8 cellular contexts compared by ENCODE assay signal in the genomic region with DNA sequence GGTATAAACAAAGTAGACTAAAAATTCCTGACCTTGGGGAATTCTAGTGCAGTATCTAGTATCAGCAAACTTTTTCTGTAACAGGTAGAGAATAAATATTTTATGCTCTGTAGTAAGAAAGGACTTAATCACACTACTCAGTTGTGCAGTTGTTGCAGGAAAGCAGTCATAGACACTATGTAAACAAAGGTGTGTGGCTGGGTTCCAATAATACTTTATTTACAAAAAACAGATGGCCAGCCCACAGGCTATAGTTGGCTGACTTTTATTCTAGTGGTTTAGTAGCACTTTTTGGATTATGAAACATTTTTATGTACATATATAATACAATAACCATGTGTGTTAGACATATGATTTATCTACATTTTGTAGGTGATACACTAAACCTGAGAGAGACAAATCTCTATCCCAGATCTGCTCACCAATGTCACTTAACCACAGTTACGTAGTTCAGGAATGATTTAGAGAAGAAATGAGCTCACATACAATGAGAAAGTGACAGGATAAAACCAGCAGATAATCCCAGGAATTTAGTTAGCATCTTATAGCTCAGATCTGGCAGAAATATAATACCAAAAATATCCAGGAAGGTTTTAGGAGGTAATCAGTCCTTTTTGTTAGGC. TPM values are rescaled to one million over a fixed set of nuclear protein-coding genes. Genes with fewer than 3 reads are reported as not detected.
DNase-seq lines count a peak whose midpoint lies in the region; ATAC-seq and TF ChIP-seq lines count a peak whose summit lies in the region.

No MANE protein-coding gene starts in this region.

- peak; percentile 49 for ATAC-seq in activated CD4-positive, alpha-beta T cell treated with anti-CD3 and anti-CD28 coated beads for 36 hours
- ATAC-seq in T-cell (replicated peaks in 1 of 4) (no peak), GM19397 (IDR thresholded peaks at IDR 0.05; ENCODE audit: unreplicated experiment) (no peak), HG03432 (IDR thresholded peaks at IDR 0.05; ENCODE audit: unreplicated experiment) (no peak)

- peak overlapping the region; percentile 46 for H3K4me3 Mint-ChIP-seq in activated CD4-positive, alpha-beta T cell treated with anti-CD3 and anti-CD28 coated beads for 36 hours
- peak overlapping the region; percentile 61 to 71 (median 71) for H3K4me3 Mint-ChIP-seq in T-cell
- H3K4me3 Mint-ChIP-seq in stimulated activated naive CD8-positive, alpha-beta T cell treated with anti-CD3 and anti-CD28 coated beads, Interleukin-15, Interleukin-2, amounts not matched to agents 100 ng/mL and 50 ng/mL, for 24 hours: peak overlapping the region; percentile 64

- no peak overlapping the region for H3K4me3 ChIP-seq in fibroblast of pulmonary artery (replicated peaks; ENCODE audit: low read depth, low read length)

- H3K27me3 Mint-ChIP-seq in activated CD4-positive, alpha-beta T cell treated with anti-CD3 and anti-CD28 coated beads for 36 hours: no peaks in the 10 kb centered on the region
- H3K27me3 Mint-ChIP-seq in T-cell: no peaks in the 10 kb centered on the region
- no peaks in the 10 kb centered on the region for H3K27me3 Mint-ChIP-seq in stimulated activated naive CD8-positive, alpha-beta T cell treated with anti-CD3 and anti-CD28 coated beads, Interleukin-15, Interleukin-2, amounts not matched to agents 100 ng/mL and 50 ng/mL, for 24 hours

- peaks cover 37% of the 10 kb centered on the region for H3K36me3 Mint-ChIP-seq in activated CD4-positive, alpha-beta T cell treated with anti-CD3 and anti-CD28 coated beads for 36 hours (ENCODE audit: low read depth)
- peaks cover 35% of the 10 kb centered on the region for H3K36me3 Mint-ChIP-seq in T-cell
- H3K36me3 Mint-ChIP-seq in stimulated activated naive CD8-positive, alpha-beta T cell treated with anti-CD3 and anti-CD28 coated beads, Interleukin-15, Interleukin-2, amounts not matched to agents 100 ng/mL and 50 ng/mL, for 24 hours (ENCODE audit: low read depth): peaks cover 70% of the 10 kb centered on the region

- H3K27ac Mint-ChIP-seq in activated CD4-positive, alpha-beta T cell treated with anti-CD3 and anti-CD28 coated beads for 36 hours: peak overlapping the region; percentile 51
- H3K27ac Mint-ChIP-seq in T-cell: peak overlapping the region; percentile 89 to 90
- H3K27ac Mint-ChIP-seq in stimulated activated naive CD8-positive, alpha-beta T cell treated with anti-CD3 and anti-CD28 coated beads, Interleukin-15, Interleukin-2, amounts not matched to agents 100 ng/mL and 50 ng/mL, for 24 hours: peak overlapping the region; percentile 61

- intact Hi-C loops in activated CD4-positive, alpha-beta T cell treated with anti-CD3 and anti-CD28 coated beads for 36 hours (cut with DNase I, micrococcal nuclease): loop anchor here in 1 of 2 experiments (2.0 to 5.0 kb wide), 2 partner anchors 50 to 214 kb away; no protein-coding TSS in a partner anchor

- no peak for DNase-seq in activated CD4-positive, alpha-beta T cell treated with anti-CD3 and anti-CD28 coated beads for 36 hours
- no peak for DNase-seq in activated CD4-positive, alpha-beta T cell treated with anti-CD3 and anti-CD28 coated beads for 4 hours
- no peak for DNase-seq in T-cell
- peak; percentile 33 for DNase-seq in fibroblast of pulmonary artery (ENCODE audit: low read depth)
- no peak for DNase-seq in retina

- no peak for TF ChIP-seq CTCF in fibroblast of pulmonary artery (IDR thresholded peaks at IDR 0.05; ENCODE audit: low read length, missing control alignments)

- peaks cover 42% of the 10 kb centered on the region for H3K4me1 Mint-ChIP-seq in activated CD4-positive, alpha-beta T cell treated with anti-CD3 and anti-CD28 coated beads for 36 hours
- peaks cover 18 to 37% (median 33%) of the 10 kb centered on the region in 3 donors for H3K4me1 Mint-ChIP-seq in T-cell
- peaks cover 44% of the 10 kb centered on the region for H3K4me1 Mint-ChIP-seq in stimulated activated naive CD8-positive, alpha-beta T cell treated with anti-CD3 and anti-CD28 coated beads, Interleukin-15, Interleukin-2, amounts not matched to agents 100 ng/mL and 50 ng/mL, for 24 hours (ENCODE audit: low read depth)

- no peaks in the 10 kb centered on the region for H3K9me3 Mint-ChIP-seq in activated CD4-positive, alpha-beta T cell treated with anti-CD3 and anti-CD28 coated beads for 36 hours (ENCODE audit: low read depth)
- H3K9me3 Mint-ChIP-seq in T-cell: no peaks in the 10 kb centered on the region
- no peaks in the 10 kb centered on the region for H3K9me3 Mint-ChIP-seq in stimulated activated naive CD8-positive, alpha-beta T cell treated with anti-CD3 and anti-CD28 coated beads, Interleukin-15, Interleukin-2, amounts not matched to agents 100 ng/mL and 50 ng/mL, for 24 hours

- POLR2A ChIA-PET in activated CD4-positive, alpha-beta T cell treated with anti-CD3 and anti-CD28 coated beads for 36 hours (lab: Charles Lee): interaction anchor here (0.6 to 1.2 kb wide), 2 partner anchors 57 to 191 kb away, joined by 3 read pairs; no protein-coding TSS in a partner anchor
- POLR2A ChIA-PET in T-cell (lab: Charles Lee): interaction anchor here (0.6 to 1.6 kb wide), 9 partner anchors 12 to 73 kb away, joined by 3 to 11 read pairs (median 4); a partner anchor contains a TSS

- CTCF ChIA-PET in activated CD4-positive, alpha-beta T cell treated with anti-CD3 and anti-CD28 coated beads for 36 hours (lab: Charles Lee): interaction anchor here (0.6 to 1.5 kb wide), 13 partner anchors 9 to 231 kb away, joined by 3 to 9 read pairs (median 4); no protein-coding TSS in a partner anchor
- CTCF ChIA-PET in T-cell (lab: Charles Lee): interaction anchor here (0.5 to 1.4 kb wide), 18 partner anchors 9 to 516 kb away, joined by 3 to 11 read pairs (median 3); a partner anchor contains a TSS

RNA-seq across cellular contexts. Expression of a gene that starts 56.1 kb away (rescaled TPM):
- 10 to 100 TPM; 49.7 to 51.5 TPM for total RNA-seq in activated CD4-positive, alpha-beta T cell treated with anti-CD3 and anti-CD28 coated beads for 36 hours
- total RNA-seq in T-cell: 10 to 100 TPM; 55.3 to 77.1 (median 58.1) TPM

RNA-seq across cellular contexts. Expression of a gene that starts 56.2 kb away (rescaled TPM):
- total RNA-seq in activated CD4-positive, alpha-beta T cell treated with anti-CD3 and anti-CD28 coated beads for 36 hours: 1 to 10 TPM in 1 of 2 experiments, under 1 TPM in 1; 0.87 to 3.6 TPM
- total RNA-seq in T-cell: 10 to 100 TPM in 1 of 5 donors, 1 to 10 TPM in 4; 5.6 to 11.7 (median 7.7) TPM
